Comparison of ENCODE assay signal across 23 cellular contexts in the genomic region with DNA sequence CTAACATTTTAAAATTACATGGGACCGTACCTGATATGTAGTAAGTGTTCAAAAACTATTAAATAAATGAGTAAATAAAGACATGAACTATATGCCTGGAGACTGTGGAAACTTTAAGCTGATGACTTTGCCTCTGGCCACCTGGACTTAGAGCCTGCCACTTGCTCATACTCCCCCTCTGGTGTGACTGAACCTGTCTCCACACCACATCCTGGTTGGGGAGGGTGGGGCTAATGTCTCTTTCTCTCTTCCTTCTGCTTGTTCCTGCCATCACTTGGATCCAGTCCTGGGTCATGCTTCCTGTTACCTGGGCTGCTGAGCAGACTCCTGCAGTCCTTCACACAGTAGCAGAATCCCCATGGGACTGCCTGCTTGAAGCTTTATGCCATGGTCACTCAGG. TPM values are rescaled to one million over a fixed set of nuclear protein-coding genes. Genes with fewer than 3 reads are reported as not detected.
DNase-seq lines count a peak whose midpoint lies in the region; ATAC-seq and TF ChIP-seq lines count a peak whose summit lies in the region.
"Had no signal": no experiment of that assay in that cellular context is flagged by ENCODE, and none has a peak within 500 bp of the region (broad histone marks: within the 10 kb centered on the region; RNA-seq: fewer than 3 reads in every experiment).

No MANE protein-coding gene starts in this region.

- POLR2A ChIA-PET in HCT116 (lab: Charles Lee), result no interaction called here
- POLR2A ChIA-PET in activated CD8-positive, alpha-beta T cell treated with anti-CD3 and anti-CD28 coated beads, Interleukin-2, amount 10 ng/mL, durations not matched to agents 7 days and 5 days (lab: Charles Lee), result no interaction called here

- no peaks in the 10 kb centered on the region for H3F3A ChIP-seq in Loucy (ENCODE audit: low read depth)

- 93 to 97% methylated on average over 1 of the region's 1 CpG for WGBS in testis, 2 donors

- H3K4me3 ChIP-seq in HCT116 (replicated peaks in 1 of 2; ENCODE audit: low read depth in 1 of 2, low read length in 2 of 2) (no peak overlapping the region), Loucy (ENCODE audit: low read length, poor library complexity, severe bottlenecking) (no peak overlapping the region), testis (no peak overlapping the region)
- H3K4me3 ChIP-seq: A549; BLaER1 treated with 17β-estradiol and CSF1 and Interleukin-3, amounts not matched to agents 10 nM and 100 nM; HAP-1 had no signal

- intact Hi-C loops in HCT116 (cut with micrococcal nuclease), result no loop called here
- intact Hi-C loops in testis (cut with DNase I; ENCODE audit: low total_unique reads), result no loop called here

- H3K27ac Mint-ChIP-seq in activated CD8-positive, alpha-beta T cell treated with anti-CD3 and anti-CD28 coated beads, Interleukin-2, amount 10 ng/mL, durations not matched to agents 7 days and 5 days, result no peak overlapping the region
- H3K27ac Mint-ChIP-seq: CD4-positive, alpha-beta T cell had no signal

- H3K27ac ChIP-seq in HCT116 (ENCODE audit: low read depth, low read length) (no peak overlapping the region), testis (no peak overlapping the region)
- H3K27ac ChIP-seq: A549; BLaER1 treated with 17β-estradiol and CSF1 and Interleukin-3, amounts not matched to agents 10 nM and 100 nM; HL-60 had no signal

- no peak overlapping the region for H3K4me3 Mint-ChIP-seq in activated CD8-positive, alpha-beta T cell treated with anti-CD3 and anti-CD28 coated beads, Interleukin-2, amount 10 ng/mL, durations not matched to agents 7 days and 5 days
- H3K4me3 Mint-ChIP-seq: CD4-positive, alpha-beta T cell had no signal

- peaks cover 13% of the 10 kb centered on the region for H3K4me1 Mint-ChIP-seq in activated CD8-positive, alpha-beta T cell treated with anti-CD3 and anti-CD28 coated beads, Interleukin-2, amount 10 ng/mL, durations not matched to agents 7 days and 5 days (ENCODE audit: low read depth)

- H3K36me3 ChIP-seq in HCT116 (ENCODE audit: control insufficient read depth in 1 of 2, insufficient read depth in 2 of 2, low read length in 2 of 2) (no peaks in the 10 kb centered on the region), Loucy (ENCODE audit: insufficient read depth, low read length) (no peaks in the 10 kb centered on the region), testis (ENCODE audit: low read depth, missing control alignments) (no peaks in the 10 kb centered on the region)
- H3K36me3 ChIP-seq: BLaER1 treated with 17β-estradiol and CSF1 and Interleukin-3, amounts not matched to agents 10 nM and 100 nM; HAP-1 had no signal

- no peaks in the 10 kb centered on the region for H3K4me1 ChIP-seq in HCT116 (ENCODE audit: control insufficient read depth in 1 of 2, insufficient read depth in 2 of 2, low read length in 2 of 2)
- H3K4me1 ChIP-seq in Loucy (ENCODE audit: insufficient read depth, low read length, poor library complexity, severe bottlenecking), result peaks cover 6% of the 10 kb centered on the region
- H3K4me1 ChIP-seq in testis, result no peaks in the 10 kb centered on the region
- H3K4me1 ChIP-seq: A549; BLaER1 treated with 17β-estradiol and CSF1 and Interleukin-3, amounts not matched to agents 10 nM and 100 nM; HAP-1 had no signal

- H3K9me3 ChIP-seq in HCT116 (ENCODE audit: control insufficient read depth in 1 of 2, insufficient read depth in 1 of 2, low read depth in 1 of 2, low read length in 2 of 2) (no peaks in the 10 kb centered on the region), Loucy (ENCODE audit: insufficient read depth, low read depth, low read length) (no peaks in the 10 kb centered on the region), testis (no peaks in the 10 kb centered on the region)
- H3K9me3 ChIP-seq: A549 had no signal

- no peak overlapping the region for H3K9ac ChIP-seq in HCT116 (ENCODE audit: low read length)
- no peak overlapping the region for H3K9ac ChIP-seq in Loucy (ENCODE audit: low read depth, low read length, poor library complexity, severe bottlenecking)
- H3K9ac ChIP-seq: BLaER1 treated with 17β-estradiol and CSF1 and Interleukin-3, amounts not matched to agents 10 nM and 100 nM had no signal

- no peaks in the 10 kb centered on the region for H3K79me2 ChIP-seq in HCT116 (ENCODE audit: insufficient read depth, low read length)
- no peaks in the 10 kb centered on the region for H3K79me2 ChIP-seq in Loucy (ENCODE audit: insufficient read depth, low read length)

- H3K27me3 Mint-ChIP-seq in activated CD8-positive, alpha-beta T cell treated with anti-CD3 and anti-CD28 coated beads, Interleukin-2, amount 10 ng/mL, durations not matched to agents 7 days and 5 days (ENCODE audit: low read depth), result peaks cover 27% of the 10 kb centered on the region

- CTCF ChIA-PET in HCT116 (lab: Charles Lee), result interaction anchor here (0.8 kb wide), 1 partner anchor 24 kb away, joined by 3 read pairs; no protein-coding TSS in a partner anchor
- CTCF ChIA-PET in activated CD8-positive, alpha-beta T cell treated with anti-CD3 and anti-CD28 coated beads, Interleukin-2, amount 10 ng/mL, durations not matched to agents 7 days and 5 days (lab: Charles Lee), result interaction anchor here (1.0 kb wide), 1 partner anchor 193 kb away, joined by 3 read pairs; no protein-coding TSS in a partner anchor

- peaks cover 9% of the 10 kb centered on the region for H3K9me3 Mint-ChIP-seq in activated CD8-positive, alpha-beta T cell treated with anti-CD3 and anti-CD28 coated beads, Interleukin-2, amount 10 ng/mL, durations not matched to agents 7 days and 5 days (ENCODE audit: insufficient read depth)
- H3K9me3 Mint-ChIP-seq: CD4-positive, alpha-beta T cell had no signal

- no peak overlapping the region for H3K4me2 ChIP-seq in HCT116 (ENCODE audit: low read length)
- no peak overlapping the region for H3K4me2 ChIP-seq in Loucy (ENCODE audit: low read depth, low read length, poor library complexity, severe bottlenecking)
- H3K4me2 ChIP-seq: A549; BLaER1 treated with 17β-estradiol and CSF1 and Interleukin-3, amounts not matched to agents 10 nM and 100 nM had no signal

- H3K9me2 ChIP-seq in HCT116 (ENCODE audit: insufficient read depth) (no peaks in the 10 kb centered on the region), Loucy (replicated peaks; ENCODE audit: low read depth, low read length) (no peaks in the 10 kb centered on the region)

- no TSS peak for BruUV-seq in HCT116 (replicated peaks; lab: Mats Ljungman, UMichigan)

- no peaks in the 10 kb centered on the region for H4K20me1 ChIP-seq in HCT116 (ENCODE audit: insufficient read depth)
- no peaks in the 10 kb centered on the region for H4K20me1 ChIP-seq in Loucy (ENCODE audit: insufficient read depth, low read length, poor library complexity, severe bottlenecking)
- H4K20me1 ChIP-seq: BLaER1 treated with 17β-estradiol and CSF1 and Interleukin-3, amounts not matched to agents 10 nM and 100 nM had no signal

- no peaks in the 10 kb centered on the region for H3K36me3 Mint-ChIP-seq in activated CD8-positive, alpha-beta T cell treated with anti-CD3 and anti-CD28 coated beads, Interleukin-2, amount 10 ng/mL, durations not matched to agents 7 days and 5 days (ENCODE audit: low read depth)

- ATAC-seq in HCT116 (peak; percentile 50), HG02571 (IDR thresholded peaks at IDR 0.05; ENCODE audit: unreplicated experiment) (no peak)
- ATAC-seq in activated CD8-positive, alpha-beta T cell treated with anti-CD3 and anti-CD28 coated beads, Interleukin-2, amount 10 ng/mL, durations not matched to agents 7 days and 5 days, result no peak
- ATAC-seq: A549 had no signal

- TF ChIP-seq POLR2A in HCT116 (IDR thresholded peaks at IDR 0.05; ENCODE audit: borderline replicate concordance, extremely low read depth, insufficient read depth, insufficient read length), result no peak
- no peak for TF ChIP-seq POLR2A in testis (IDR thresholded peaks at IDR 0.05)

- H2AFZ ChIP-seq in HCT116 (ENCODE audit: low read depth, low read length, poor library complexity, severe bottlenecking), result no peak overlapping the region
- H2AFZ ChIP-seq in Loucy (ENCODE audit: low read length), result 0 out of 2 replicates have a peak overlapping the region, but pooled peaks have one; percentile 13

- TF ChIP-seq RAD21 in HCT116 (IDR thresholded peaks at IDR 0.05; ENCODE audit: low read depth), result no peak

- TF ChIP-seq CTCF in HCT116 (IDR thresholded peaks at IDR 0.05 in 2 of 3, conservative IDR thresholded peaks at IDR 0.05 in 1 of 3; ENCODE audit: borderline replicate concordance in 1 of 3, insufficient read depth in 1 of 3, low read depth in 2 of 3, low read length in 2 of 3) (no peak), Loucy (conservative IDR thresholded peaks at IDR 0.05; ENCODE audit: low read length) (no peak), testis (IDR thresholded peaks at IDR 0.05) (no peak)

- H3K27me3 ChIP-seq in HCT116 (ENCODE audit: insufficient read depth, low read length), result peaks cover 17% of the 10 kb centered on the region; the same call in 1 of the 2 replicates
- no peaks in the 10 kb centered on the region for H3K27me3 ChIP-seq in Loucy (ENCODE audit: insufficient read depth, low read length, poor library complexity, severe bottlenecking)
- no peaks in the 10 kb centered on the region for H3K27me3 ChIP-seq in testis

- RAD21 ChIA-PET in HCT116 (lab: Charles Lee; ENCODE audit: low non-redundant PET in 1 of 2, low total read pairs in 2 of 2, uncharacterized antibody in 2 of 2, unreplicated experiment in 2 of 2), result no interaction called here

- DNase-seq in HCT116 (ENCODE audit: low read depth, low spot score) (no peak), kidney tubule cell (ENCODE audit: low spot score) (peak; percentile 32), testis (no peak), DMS153 (lab: John Stamatoyannopoulos, UW) (no peak)
- DNase-seq in activated CD8-positive, alpha-beta T cell treated with anti-CD3 and anti-CD28 coated beads, Interleukin-2, amount 10 ng/mL, durations not matched to agents 7 days and 5 days, result peak; percentile 50
- DNase-seq: AML-193; CD4-positive, alpha-beta T cell; DMS53; GOT3; Kasumi-1; MM.1S; NCI-H2029; NCI-H446 treated with DMSO at 0.1 percent for 48 hours; NCI-H526; NCI-H82; Right ventricle myocardium superior; RPMI8226 had no signal

TF ChIP-seq in HCT116, 20 proteins besides CTCF, POLR2A, EP300 and RAD21 (continues in another document):
- TF ChIP-seq ELF1 (IDR thresholded peaks at IDR 0.05; ENCODE audit: borderline replicate concordance, low read depth), result no peak
- TF ChIP-seq JUND (IDR thresholded peaks at IDR 0.05), result no peak
- TF ChIP-seq EZH2phosphoT487 (IDR thresholded peaks at IDR 0.05; ENCODE audit: borderline replicate concordance), result no peak
- no peak for TF ChIP-seq TCF7L2 (IDR thresholded peaks at IDR 0.05; ENCODE audit: borderline replicate concordance, extremely low read depth, insufficient read depth, insufficient read length)
- TF ChIP-seq SP1 (IDR thresholded peaks at IDR 0.05; ENCODE audit: low read depth), result no peak
- no peak for TF ChIP-seq YY1 (IDR thresholded peaks at IDR 0.05; ENCODE audit: extremely low read depth, insufficient replicate concordance, low read depth, low read length)

RNA-seq across cellular contexts. Expression of gene TMEM158, which starts 8.2 kb away (rescaled TPM):
- total RNA-seq in HCT116 (2021; ENCODE audit: unreplicated experiment) (25.8 TPM), testis (10 to 100 TPM in 1 of 2 donors, 1 to 10 TPM in 1; 7.8 to 11.2 TPM)
- 12.8 and 19.5 TPM in 2 replicates for polyA plus RNA-seq in HCT116 (2012)
- under 1 TPM; 0.13 to 0.24 TPM for total RNA-seq in activated CD8-positive, alpha-beta T cell treated with anti-CD3 and anti-CD28 coated beads, Interleukin-2, amount 10 ng/mL, durations not matched to agents 7 days and 5 days
- polyA plus RNA-seq in testis (ENCODE audit: insufficient read depth, low read depth, low replicate concordance), result 5.9 TPM
- total RNA-seq: CD4-positive, alpha-beta T cell had no signal

Comparison
In these comparisons a context has a peak if more than half of its experiments do, and no peak if none do; other contexts are left out.
1. DNase-seq: peak in activated CD8-positive, alpha-beta T cell treated with anti-CD3 and anti-CD28 coated beads, Interleukin-2, amount 10 ng/mL, durations not matched to agents 7 days and 5 days (single experiment) and kidney tubule cell (single experiment); none in HCT116 (single experiment), testis (single experiment) and DMS153 (single experiment).
2. RNA of gene TMEM158, which starts 8.2 kb away (total RNA-seq): 25.8 TPM in HCT116 (single experiment) and 7.8 to 11.2 TPM in testis; 0.13 to 0.24 TPM in activated CD8-positive, alpha-beta T cell treated with anti-CD3 and anti-CD28 coated beads, Interleukin-2, amount 10 ng/mL, durations not matched to agents 7 days and 5 days; every median in the first group is over 4 times any median in the second.